In genomic region chrX:136909706-136910564, GRCh38 we compare ENCODE assay signal across 1 cellular context.
TF ChIP-seq lines count a peak whose summit lies in the region.

No MANE protein-coding gene starts in this region.

TF ChIP-seq in K562, 482 proteins besides CTCF, POLR2A, EP300 and RAD21 (continued from another document and continues in another):
- no peak; the same call in none of the 2 replicates for TF ChIP-seq MTA2 (IDR thresholded peaks at IDR 0.05; ENCODE audit: low read depth)
- no peak for TF ChIP-seq E4F1 (CRISPR knock-in tag; IDR thresholded peaks at IDR 0.05; ENCODE audit: borderline replicate concordance)
- TF ChIP-seq ZNF318 (IDR thresholded peaks at IDR 0.05; ENCODE audit: borderline replicate concordance in 1 of 2, low read depth in 1 of 2), result no peak
- no peak for TF ChIP-seq SP2 (IDR thresholded peaks at IDR 0.05; ENCODE audit: extremely low read depth, low read depth, low read length, poor library complexity, severe bottlenecking)
- TF ChIP-seq ZNF212 (CRISPR knock-in tag; IDR thresholded peaks at IDR 0.05), result no peak
- no peak for TF ChIP-seq RERE (CRISPR knock-in tag; IDR thresholded peaks at IDR 0.05; ENCODE audit: borderline replicate concordance)
- no peak for TF ChIP-seq DACH1 (IDR thresholded peaks at IDR 0.05; ENCODE audit: partially characterized antibody)
- no peak for TF ChIP-seq ZNF696 (CRISPR knock-in tag; conservative IDR thresholded peaks at IDR 0.05)
- no peak for TF ChIP-seq ZNF384 (IDR thresholded peaks at IDR 0.05; ENCODE audit: low read depth, low read length)
- TF ChIP-seq MEF2D (tag; conservative IDR thresholded peaks at IDR 0.05; ENCODE audit: low read depth), result no peak
- TF ChIP-seq CHAMP1 (IDR thresholded peaks at IDR 0.05), result no peak
- TF ChIP-seq SRF (CRISPR knock-in tag; IDR thresholded peaks at IDR 0.05), result 0 out of 4 replicates have a peak, but pooled peaks of 1 of the 2 experiments have one; percentile 38
- no peak for TF ChIP-seq ZNF583 (CRISPR knock-in tag; IDR thresholded peaks at IDR 0.05)
- no peak for TF ChIP-seq GABPB1 (CRISPR knock-in tag; IDR thresholded peaks at IDR 0.05)
- 0 out of 4 replicates have a peak, but pooled peaks of 1 of the 2 experiments have one; percentile 48 for TF ChIP-seq BCLAF1 (IDR thresholded peaks at IDR 0.05; ENCODE audit: borderline replicate concordance in 1 of 2, control insufficient read depth in 1 of 2, low read depth in 2 of 2, low read length in 1 of 2)
- TF ChIP-seq ATF6 (CRISPR knock-in tag; IDR thresholded peaks at IDR 0.05), result no peak
- no peak for TF ChIP-seq XRCC3 (IDR thresholded peaks at IDR 0.05)
- TF ChIP-seq FOXM1 (IDR thresholded peaks at IDR 0.05; ENCODE audit: low read depth), result 0 out of 2 replicates have a peak, but pooled peaks have one; percentile 32
- TF ChIP-seq FOXM1 (CRISPR knock-in tag; IDR thresholded peaks at IDR 0.05; ENCODE audit: low read depth), result no peak
- TF ChIP-seq RHOXF2B (CRISPR knock-in tag; conservative IDR thresholded peaks at IDR 0.05), result no peak
- no peak for TF ChIP-seq RBM14 (IDR thresholded peaks at IDR 0.05; ENCODE audit: borderline replicate concordance, insufficient read depth, low read depth, low read length)
- TF ChIP-seq CBX2 (IDR thresholded peaks at IDR 0.05; ENCODE audit: insufficient read depth, low read length, poor library complexity, severe bottlenecking), result no peak
- no peak for TF ChIP-seq TARDBP (IDR thresholded peaks at IDR 0.05)
- TF ChIP-seq ZNF398 (CRISPR knock-in tag; IDR thresholded peaks at IDR 0.05), result no peak
- TF ChIP-seq COPS2 (conservative IDR thresholded peaks at IDR 0.05), result no peak
- peak; percentile 32; the same call in 1 of the 2 replicates for TF ChIP-seq PHB2 (IDR thresholded peaks at IDR 0.05; ENCODE audit: low read depth)
- no peak for TF ChIP-seq TBP (optimal IDR thresholded peaks at IDR 0.05; ENCODE audit: low read depth, low read length)
- TF ChIP-seq ZNF146 (CRISPR knock-in tag; IDR thresholded peaks at IDR 0.05; ENCODE audit: unreplicated experiment), result no peak
